ENCODE assay signal across 18 cellular contexts in the genomic region with DNA sequence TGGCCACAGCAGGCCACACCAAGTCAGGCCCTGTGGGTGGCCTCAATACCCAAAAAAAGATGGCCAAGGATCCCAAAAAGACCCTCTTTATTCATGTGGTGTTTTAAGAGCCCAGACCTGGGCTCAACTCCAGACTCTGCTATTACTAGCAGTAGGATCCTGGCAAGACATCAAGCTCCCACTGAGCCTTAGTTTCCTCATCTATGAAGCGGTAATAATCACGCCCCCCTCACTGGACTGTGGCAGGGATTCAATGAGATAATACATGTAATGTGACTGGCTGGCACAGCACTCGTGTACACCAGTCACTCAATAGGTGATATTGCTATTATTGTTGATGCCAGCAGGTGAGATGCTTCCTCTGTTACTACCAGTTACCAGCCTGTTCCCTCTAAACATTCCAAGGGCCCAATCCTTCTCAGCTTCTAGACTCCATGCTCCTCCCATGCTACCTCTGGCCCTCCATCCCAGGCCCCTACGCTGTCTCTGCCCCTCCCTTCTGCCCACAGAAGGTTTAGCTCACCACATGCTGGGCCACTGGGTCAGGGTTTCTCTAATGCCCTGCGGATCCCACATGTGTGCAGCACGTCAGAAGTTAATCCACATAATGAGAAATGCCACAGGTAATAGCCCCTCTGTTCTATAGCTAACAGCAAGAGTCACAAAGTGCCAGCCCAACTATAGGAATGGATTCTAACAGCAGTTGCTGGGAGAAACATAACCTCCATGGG. TPM values are rescaled to one million over a fixed set of nuclear protein-coding genes. Genes with fewer than 3 reads are reported as not detected.
A peak's percentile ranks its signal among the peaks of the same experiment; 100 is the strongest.
DNase-seq lines count a peak whose midpoint lies in the region; ATAC-seq and TF ChIP-seq lines count a peak whose summit lies in the region.
"Had no signal": no experiment of that assay in that cellular context is flagged by ENCODE, and none has a peak within 500 bp of the region (broad histone marks: within the 10 kb centered on the region; RNA-seq: fewer than 3 reads in every experiment).

No MANE protein-coding gene starts in this region.

- CTCF ChIA-PET in activated CD8-positive, alpha-beta T cell treated with anti-CD3 and anti-CD28 coated beads, Interleukin-2, amount 10 ng/mL, durations not matched to agents 7 days and 5 days (lab: Charles Lee), result interaction anchor here (1.3 to 2.6 kb wide), 4 partner anchors 42 to 468 kb away, joined by 3 to 20 read pairs (median 8); no protein-coding TSS in a partner anchor
- CTCF ChIA-PET in activated CD8-positive, alpha-beta T cell treated with anti-CD3 and anti-CD28 coated beads for 36 hours (lab: Charles Lee), result interaction anchor here (5.8 kb wide), 1 partner anchor 43 kb away, joined by 39 read pairs; no protein-coding TSS in a partner anchor

- H3K4me1 Mint-ChIP-seq in activated CD8-positive, alpha-beta T cell treated with anti-CD3 and anti-CD28 coated beads, Interleukin-2, amount 10 ng/mL, durations not matched to agents 7 days and 5 days (ENCODE audit: low read depth), result peaks cover 20% of the 10 kb centered on the region
- H3K4me1 Mint-ChIP-seq in activated CD8-positive, alpha-beta T cell treated with anti-CD3 and anti-CD28 coated beads for 36 hours (ENCODE audit: low read depth), result peaks cover 16% of the 10 kb centered on the region
- peaks cover 12 to 22% (median 13%) of the 10 kb centered on the region in 3 donors for H3K4me1 Mint-ChIP-seq in IgD-negative memory B cell
- H3K4me1 Mint-ChIP-seq in neural progenitor cell, result peaks cover 20% of the 10 kb centered on the region
- peaks cover 11% of the 10 kb centered on the region for H3K4me1 Mint-ChIP-seq in endothelial cell (ENCODE audit: unreplicated experiment)
- H3K4me1 Mint-ChIP-seq: H9 had no signal

- ATAC-seq in activated CD8-positive, alpha-beta T cell treated with anti-CD3 and anti-CD28 coated beads, Interleukin-2, amount 10 ng/mL, durations not matched to agents 7 days and 5 days, result no peak
- ATAC-seq in activated CD8-positive, alpha-beta T cell treated with anti-CD3 and anti-CD28 coated beads for 36 hours, result no peak

- H3K4me1 ChIP-seq in neural progenitor cell, result peaks cover 13% of the 10 kb centered on the region

- H3K4me3 Mint-ChIP-seq in activated CD8-positive, alpha-beta T cell treated with anti-CD3 and anti-CD28 coated beads, Interleukin-2, amount 10 ng/mL, durations not matched to agents 7 days and 5 days, result no peak overlapping the region
- no peak overlapping the region for H3K4me3 Mint-ChIP-seq in activated CD8-positive, alpha-beta T cell treated with anti-CD3 and anti-CD28 coated beads for 36 hours
- no peak overlapping the region for H3K4me3 Mint-ChIP-seq in IgD-negative memory B cell
- H3K4me3 Mint-ChIP-seq in neural progenitor cell, result no peak overlapping the region
- no peak overlapping the region for H3K4me3 Mint-ChIP-seq in endothelial cell (ENCODE audit: unreplicated experiment)
- H3K4me3 Mint-ChIP-seq: activated naive CD4-positive, alpha-beta T cell treated with anti-CD3 and anti-CD28 coated beads for 36 hours; H9 had no signal

- no peak overlapping the region for H3K9ac ChIP-seq in neural progenitor cell

- H3K4me2 ChIP-seq in neural progenitor cell, result no peak overlapping the region

- H2AFZ ChIP-seq in neural progenitor cell (replicated peaks), result no peak overlapping the region

- TF ChIP-seq CTCF in activated CD8-positive, alpha-beta T cell treated with anti-CD3 and anti-CD28 coated beads for 36 hours (IDR thresholded peaks at IDR 0.05), result no peak
- TF ChIP-seq CTCF in neural progenitor cell (IDR thresholded peaks at IDR 0.05) (no peak), endothelial cell (IDR thresholded peaks at IDR 0.05; ENCODE audit: unreplicated experiment) (no peak)

- no peaks in the 10 kb centered on the region for H3K27me3 ChIP-seq in neural progenitor cell
- H3K27me3 ChIP-seq: heart right ventricle had no signal

- no peaks in the 10 kb centered on the region for H3K9me3 ChIP-seq in neural progenitor cell (ENCODE audit: low read depth)
- H3K9me3 ChIP-seq: heart right ventricle had no signal

- H3K27ac Mint-ChIP-seq in activated CD8-positive, alpha-beta T cell treated with anti-CD3 and anti-CD28 coated beads, Interleukin-2, amount 10 ng/mL, durations not matched to agents 7 days and 5 days, result peak overlapping the region; percentile 48
- H3K27ac Mint-ChIP-seq in activated CD8-positive, alpha-beta T cell treated with anti-CD3 and anti-CD28 coated beads for 36 hours, result no peak overlapping the region
- H3K27ac Mint-ChIP-seq in IgD-negative memory B cell (peak overlapping the region in 2 of 3 donors; percentile 5 to 31), neural progenitor cell (peak overlapping the region; percentile 35), endothelial cell (ENCODE audit: unreplicated experiment) (no peak overlapping the region)

- H3K36me3 Mint-ChIP-seq in activated CD8-positive, alpha-beta T cell treated with anti-CD3 and anti-CD28 coated beads, Interleukin-2, amount 10 ng/mL, durations not matched to agents 7 days and 5 days (ENCODE audit: low read depth), result no peaks in the 10 kb centered on the region
- H3K36me3 Mint-ChIP-seq in activated CD8-positive, alpha-beta T cell treated with anti-CD3 and anti-CD28 coated beads for 36 hours (ENCODE audit: low read depth), result no peaks in the 10 kb centered on the region
- H3K36me3 Mint-ChIP-seq in IgD-negative memory B cell, result peaks cover 5% of the 10 kb centered on the region
- H3K36me3 Mint-ChIP-seq in neural progenitor cell, result no peaks in the 10 kb centered on the region
- H3K36me3 Mint-ChIP-seq in endothelial cell (ENCODE audit: low read depth, unreplicated experiment), result peaks cover 3% of the 10 kb centered on the region

- no peak overlapping the region for H3K4me3 ChIP-seq in neural progenitor cell
- H3K4me3 ChIP-seq: heart right ventricle had no signal

- H3K36me3 ChIP-seq in neural progenitor cell, result no peaks in the 10 kb centered on the region
- H3K36me3 ChIP-seq: heart right ventricle had no signal

- intact Hi-C loops in activated CD8-positive, alpha-beta T cell treated with anti-CD3 and anti-CD28 coated beads for 36 hours (cut with micrococcal nuclease), result no loop called here

- no peaks in the 10 kb centered on the region for H3K9me3 Mint-ChIP-seq in activated CD8-positive, alpha-beta T cell treated with anti-CD3 and anti-CD28 coated beads, Interleukin-2, amount 10 ng/mL, durations not matched to agents 7 days and 5 days (ENCODE audit: insufficient read depth)
- H3K9me3 Mint-ChIP-seq in activated CD8-positive, alpha-beta T cell treated with anti-CD3 and anti-CD28 coated beads for 36 hours, result no peaks in the 10 kb centered on the region
- H3K9me3 Mint-ChIP-seq in IgD-negative memory B cell (no peaks in the 10 kb centered on the region), neural progenitor cell (no peaks in the 10 kb centered on the region), endothelial cell (ENCODE audit: unreplicated experiment) (no peaks in the 10 kb centered on the region)
- H3K9me3 Mint-ChIP-seq: activated naive CD4-positive, alpha-beta T cell treated with anti-CD3 and anti-CD28 coated beads for 36 hours; H9 had no signal

- H3K27me3 Mint-ChIP-seq in activated CD8-positive, alpha-beta T cell treated with anti-CD3 and anti-CD28 coated beads, Interleukin-2, amount 10 ng/mL, durations not matched to agents 7 days and 5 days (ENCODE audit: low read depth), result no peaks in the 10 kb centered on the region
- H3K27me3 Mint-ChIP-seq in activated CD8-positive, alpha-beta T cell treated with anti-CD3 and anti-CD28 coated beads for 36 hours, result no peaks in the 10 kb centered on the region
- no peaks in the 10 kb centered on the region for H3K27me3 Mint-ChIP-seq in IgD-negative memory B cell
- H3K27me3 Mint-ChIP-seq in neural progenitor cell (ENCODE audit: insufficient read depth, low read depth), result peaks cover 8% of the 10 kb centered on the region
- no peaks in the 10 kb centered on the region for H3K27me3 Mint-ChIP-seq in endothelial cell (ENCODE audit: unreplicated experiment)

- no peaks in the 10 kb centered on the region for H4K20me1 ChIP-seq in neural progenitor cell (ENCODE audit: low read depth)

- DNase-seq in activated CD8-positive, alpha-beta T cell treated with anti-CD3 and anti-CD28 coated beads, Interleukin-2, amount 10 ng/mL, durations not matched to agents 7 days and 5 days, result no peak
- no peak for DNase-seq in activated CD8-positive, alpha-beta T cell treated with anti-CD3 and anti-CD28 coated beads for 36 hours
- DNase-seq in cerebellum (ENCODE audit: low spot score), result peak; percentile 25
- DNase-seq in neural progenitor cell (ENCODE audit: low spot score), result no peak
- DNase-seq in stimulated activated CD4-positive, alpha-beta T cell treated with anti-CD3 and anti-CD28 coated beads, Interleukin-4, amount 100 ng/mL, for 24 hours, result no peak
- no peak for DNase-seq in endothelial cell (ENCODE audit: low spot score)
- DNase-seq in NCI-H2196 (lab: John Stamatoyannopoulos, UW; ENCODE audit: unreplicated experiment), result no peak
- DNase-seq: activated naive CD4-positive, alpha-beta T cell treated with anti-CD3 and anti-CD28 coated beads for 36 hours; DND-41; effector CD8-positive, alpha-beta T cell; H9; heart right ventricle; islet precursor cell; NCI-H2171 treated with DMSO at 0.1 percent for 48 hours; nucleus accumbens; right cardiac atrium; SIG-M5 had no signal

- H3K27ac ChIP-seq in neural progenitor cell, result no peak overlapping the region

- no peaks in the 10 kb centered on the region for H3K79me2 ChIP-seq in neural progenitor cell (ENCODE audit: low read depth)

- no peaks in the 10 kb centered on the region for H3F3A ChIP-seq in neural progenitor cell (ENCODE audit: low read depth)

- POLR2A ChIA-PET in activated CD8-positive, alpha-beta T cell treated with anti-CD3 and anti-CD28 coated beads, Interleukin-2, amount 10 ng/mL, durations not matched to agents 7 days and 5 days (lab: Charles Lee), result interaction anchor here (1.2 to 1.8 kb wide), 3 partner anchors 8 to 87 kb away, joined by 4 to 9 read pairs (median 4); no protein-coding TSS in a partner anchor
- POLR2A ChIA-PET in activated CD8-positive, alpha-beta T cell treated with anti-CD3 and anti-CD28 coated beads for 36 hours (lab: Charles Lee), result interaction anchor here (1.3 kb wide), 1 partner anchor 190 kb away, joined by 3 read pairs; no protein-coding TSS in a partner anchor

RNA-seq across cellular contexts. Expression of a gene that starts 51.2 kb away (rescaled TPM):
- 1 to 10 TPM; 1.6 to 2.8 TPM for total RNA-seq in activated CD8-positive, alpha-beta T cell treated with anti-CD3 and anti-CD28 coated beads, Interleukin-2, amount 10 ng/mL, durations not matched to agents 7 days and 5 days
- total RNA-seq in activated CD8-positive, alpha-beta T cell treated with anti-CD3 and anti-CD28 coated beads for 36 hours, result 1 to 10 TPM; 1.8 to 2.0 TPM
- polyA plus RNA-seq in IgD-negative memory B cell, result 1.2 TPM
- total RNA-seq in cerebellum, result 5.9 TPM
- 1.7 and 2.0 TPM in 2 replicates for total RNA-seq in neural progenitor cell (ENCODE audit: low replicate concordance)
- total RNA-seq in endothelial cell (ENCODE audit: unreplicated experiment), result 4.2 TPM

Comparison
In these comparisons a context has a peak if more than half of its experiments do, and no peak if none do; other contexts are left out.
1. H3K27ac Mint-ChIP-seq: peak in activated CD8-positive, alpha-beta T cell treated with anti-CD3 and anti-CD28 coated beads, Interleukin-2, amount 10 ng/mL, durations not matched to agents 7 days and 5 days (single experiment), IgD-negative memory B cell (2 of 3) and neural progenitor cell (single experiment); none in activated CD8-positive, alpha-beta T cell treated with anti-CD3 and anti-CD28 coated beads for 36 hours (single experiment) and endothelial cell (single experiment).